ENCODE assay signal across 1 cellular context in genomic region chr1:15625224-15625917, GRCh38.
TF ChIP-seq lines count a peak whose summit lies in the region.

No MANE protein-coding gene starts in this region.

TF ChIP-seq in WTC11, 78 proteins besides CTCF, POLR2A, EP300 and RAD21 (continued from another document):
- TF ChIP-seq MAX (CRISPR knock-in tag; IDR thresholded peaks at IDR 0.05) = no peak
- TF ChIP-seq ZNF263 (CRISPR knock-in tag; IDR thresholded peaks at IDR 0.05; ENCODE audit: low read depth) = no peak
- no peak for TF ChIP-seq CBFB (CRISPR knock-in tag; IDR thresholded peaks at IDR 0.05; ENCODE audit: low read depth)
